In genomic region chr17:31935512-31935911, GRCh38 we compare ENCODE assay signal across 16 cellular contexts. TPM values are rescaled to one million over a fixed set of nuclear protein-coding genes. Genes with fewer than 3 reads are reported as not detected.
A peak's percentile ranks its signal among the peaks of the same experiment; 100 is the strongest.
DNase-seq lines count a peak whose midpoint lies in the region; ATAC-seq and TF ChIP-seq lines count a peak whose summit lies in the region.
"Had no signal": no experiment of that assay in that cellular context is flagged by ENCODE, and none has a peak within 500 bp of the region (broad histone marks: within the 10 kb centered on the region; RNA-seq: fewer than 3 reads in every experiment).

No MANE protein-coding gene starts in this region.

- H3K27ac Mint-ChIP-seq in activated naive CD4-positive, alpha-beta T cell treated with anti-CD3 and anti-CD28 coated beads for 36 hours, result peak overlapping the region; percentile 88
- H3K27ac Mint-ChIP-seq in T-helper 17 cell (peak overlapping the region; percentile 86), endothelial cell (ENCODE audit: unreplicated experiment) (no peak overlapping the region)
- no peak overlapping the region for H3K27ac Mint-ChIP-seq in stimulated activated memory B cell treated with anti-CD40 and anti-IgM and Interleukin-4, amounts not matched to agents 10 μg/mL and 1 μg/mL and 100 μg/mL, for 72 hours

- H3K9me3 Mint-ChIP-seq in activated naive CD4-positive, alpha-beta T cell treated with anti-CD3 and anti-CD28 coated beads for 36 hours, result no peaks in the 10 kb centered on the region
- no peaks in the 10 kb centered on the region for H3K9me3 Mint-ChIP-seq in endothelial cell (ENCODE audit: unreplicated experiment)
- H3K9me3 Mint-ChIP-seq in stimulated activated memory B cell treated with anti-CD40 and anti-IgM and Interleukin-4, amounts not matched to agents 10 μg/mL and 1 μg/mL and 100 μg/mL, for 72 hours, result no peaks in the 10 kb centered on the region
- H3K9me3 Mint-ChIP-seq: dendritic cell treated with granulocyte-macrophage colony-stimulating factor and Interleukin-4, amounts not matched to agents 40 ng/mL and 50 ng/mL, for 4 days had no signal

- H3K9me3 ChIP-seq in T-helper 17 cell (ENCODE audit: control insufficient read depth, low read length, poor library complexity, severe bottlenecking), result no peaks in the 10 kb centered on the region
- H3K9me3 ChIP-seq: esophagus squamous epithelium, heart left ventricle, psoas muscle, thoracic aorta had no signal

- H3K27me3 Mint-ChIP-seq in activated naive CD4-positive, alpha-beta T cell treated with anti-CD3 and anti-CD28 coated beads for 36 hours (ENCODE audit: low read depth), result no peaks in the 10 kb centered on the region
- no peaks in the 10 kb centered on the region for H3K27me3 Mint-ChIP-seq in T-helper 17 cell
- peaks cover 3% of the 10 kb centered on the region for H3K27me3 Mint-ChIP-seq in endothelial cell (ENCODE audit: unreplicated experiment)
- no peaks in the 10 kb centered on the region for H3K27me3 Mint-ChIP-seq in stimulated activated memory B cell treated with anti-CD40 and anti-IgM and Interleukin-4, amounts not matched to agents 10 μg/mL and 1 μg/mL and 100 μg/mL, for 72 hours
- H3K27me3 Mint-ChIP-seq: dendritic cell treated with granulocyte-macrophage colony-stimulating factor and Interleukin-4, amounts not matched to agents 40 ng/mL and 50 ng/mL, for 4 days had no signal

- H3K36me3 Mint-ChIP-seq in activated naive CD4-positive, alpha-beta T cell treated with anti-CD3 and anti-CD28 coated beads for 36 hours (ENCODE audit: low read depth), result peaks cover 18% of the 10 kb centered on the region
- no peaks in the 10 kb centered on the region for H3K36me3 Mint-ChIP-seq in T-helper 17 cell (ENCODE audit: low read depth)
- no peaks in the 10 kb centered on the region for H3K36me3 Mint-ChIP-seq in endothelial cell (ENCODE audit: low read depth, unreplicated experiment)
- H3K36me3 Mint-ChIP-seq in stimulated activated memory B cell treated with anti-CD40 and anti-IgM and Interleukin-4, amounts not matched to agents 10 μg/mL and 1 μg/mL and 100 μg/mL, for 72 hours, result no peaks in the 10 kb centered on the region

- CTCF ChIA-PET in activated naive CD4-positive, alpha-beta T cell treated with anti-CD3 and anti-CD28 coated beads for 36 hours (lab: Charles Lee), result interaction anchor here (0.8 to 1.2 kb wide), 4 partner anchors 12 to 33 kb away, joined by 3 read pairs; no protein-coding TSS in a partner anchor

- peak overlapping the region; percentile 80 for H3K4me3 Mint-ChIP-seq in activated naive CD4-positive, alpha-beta T cell treated with anti-CD3 and anti-CD28 coated beads for 36 hours
- H3K4me3 Mint-ChIP-seq in T-helper 17 cell, result peak overlapping the region; percentile 84
- peak overlapping the region; percentile 37 for H3K4me3 Mint-ChIP-seq in endothelial cell (ENCODE audit: unreplicated experiment)
- H3K4me3 Mint-ChIP-seq in stimulated activated memory B cell treated with anti-CD40 and anti-IgM and Interleukin-4, amounts not matched to agents 10 μg/mL and 1 μg/mL and 100 μg/mL, for 72 hours, result peak overlapping the region; percentile 34

- H3K4me1 Mint-ChIP-seq in activated naive CD4-positive, alpha-beta T cell treated with anti-CD3 and anti-CD28 coated beads for 36 hours (ENCODE audit: low read depth), result peaks cover 23% of the 10 kb centered on the region
- H3K4me1 Mint-ChIP-seq in T-helper 17 cell (peaks cover 11% of the 10 kb centered on the region), endothelial cell (ENCODE audit: unreplicated experiment) (peaks cover 8% of the 10 kb centered on the region)
- H3K4me1 Mint-ChIP-seq in stimulated activated memory B cell treated with anti-CD40 and anti-IgM and Interleukin-4, amounts not matched to agents 10 μg/mL and 1 μg/mL and 100 μg/mL, for 72 hours, result peaks cover 8% of the 10 kb centered on the region

- intact Hi-C loops in activated naive CD4-positive, alpha-beta T cell treated with anti-CD3 and anti-CD28 coated beads for 36 hours (cut with micrococcal nuclease), result loop anchor here (10.0 kb wide), 1 partner anchor 69 kb away; the partner anchor contains the start of gene LRRC37B

- no peak for DNase-seq in activated naive CD4-positive, alpha-beta T cell treated with anti-CD3 and anti-CD28 coated beads for 36 hours
- no peak for DNase-seq in activated naive CD4-positive, alpha-beta T cell treated with anti-CD3 and anti-CD28 coated beads, Interleukin-2, amount 50 U/mL, for 16 hours
- DNase-seq in T-helper 17 cell (no peak), endothelial cell (ENCODE audit: low spot score) (no peak), SK-N-DZ (ENCODE audit: low spot score) (no peak), NCI-H1048 (lab: John Stamatoyannopoulos, UW) (no peak)
- DNase-seq: esophagus squamous epithelium; heart left ventricle; kidney; NCI-H1694 treated with DMSO at 0.1 percent for 48 hours; psoas muscle; stimulated activated CD4-positive, alpha-beta T cell treated with anti-CD3 and anti-CD28 coated beads, Interleukin-15, amount 100 ng/mL, for 24 hours had no signal

- TF ChIP-seq CTCF in endothelial cell (IDR thresholded peaks at IDR 0.05; ENCODE audit: unreplicated experiment), result no peak

- ATAC-seq in T-helper 17 cell (no peak), GM21515 (IDR thresholded peaks at IDR 0.05; ENCODE audit: unreplicated experiment) (no peak)
- no peak for ATAC-seq in stimulated activated memory B cell treated with anti-CD40 and anti-IgM and Interleukin-4, amounts not matched to agents 10 μg/mL and 1 μg/mL and 100 μg/mL, for 72 hours
- ATAC-seq: heart left ventricle, psoas muscle had no signal

RNA-seq across cellular contexts. Expression of gene SUZ12, which starts 1.3 kb away (rescaled TPM):
- 10 to 100 TPM; 54.7 to 56.8 TPM for total RNA-seq in activated naive CD4-positive, alpha-beta T cell treated with anti-CD3 and anti-CD28 coated beads for 36 hours
- 10 to 100 TPM; 28.3 to 29.3 TPM for total RNA-seq in T-helper 17 cell
- total RNA-seq in endothelial cell (ENCODE audit: unreplicated experiment), result 18.3 TPM
- 33.3 and 35.7 TPM in 2 replicates for polyA plus RNA-seq in SK-N-DZ (2014; cell fraction: cytosol; rRNA removed)
- 42.1 and 50.1 TPM in 2 replicates for polyA plus RNA-seq in SK-N-DZ (2014; cell fraction: nucleus; rRNA removed)

RNA-seq across cellular contexts. Expression of gene UTP6, which starts 34.0 kb away (rescaled TPM):
- 10 to 100 TPM; 86.1 to 89.6 TPM for total RNA-seq in activated naive CD4-positive, alpha-beta T cell treated with anti-CD3 and anti-CD28 coated beads for 36 hours
- total RNA-seq in T-helper 17 cell (10 to 100 TPM; 35.6 to 37.0 TPM), endothelial cell (ENCODE audit: unreplicated experiment) (68.1 TPM)
- 87.8 and 106 TPM in 2 replicates for polyA plus RNA-seq in SK-N-DZ (2014; cell fraction: cytosol; rRNA removed)
- polyA plus RNA-seq in SK-N-DZ (2014; cell fraction: nucleus; rRNA removed), result 150 and 169 TPM in 2 replicates

Comparison
In these comparisons a context has a peak if more than half of its experiments do, and no peak if none do; other contexts are left out.
1. H3K27ac Mint-ChIP-seq: peak in activated naive CD4-positive, alpha-beta T cell treated with anti-CD3 and anti-CD28 coated beads for 36 hours (single experiment) and T-helper 17 cell (single experiment); none in endothelial cell (single experiment) and stimulated activated memory B cell treated with anti-CD40 and anti-IgM and Interleukin-4, amounts not matched to agents 10 μg/mL and 1 μg/mL and 100 μg/mL, for 72 hours (single experiment).
2. H3K4me3 Mint-ChIP-seq: peak in every context shown above with its lines; median percentile 84 in T-helper 17 cell; 80 in activated naive CD4-positive, alpha-beta T cell treated with anti-CD3 and anti-CD28 coated beads for 36 hours; 37 in endothelial cell; 34 in stimulated activated memory B cell treated with anti-CD40 and anti-IgM and Interleukin-4, amounts not matched to agents 10 μg/mL and 1 μg/mL and 100 μg/mL, for 72 hours.